Comparison of ENCODE assay signal across 8 cellular contexts in genomic region chr4:14552119-14552518, GRCh38.
"Had no signal": no experiment of that assay in that cellular context is flagged by ENCODE, and none has a peak within 500 bp of the region (broad histone marks: within the 10 kb centered on the region; RNA-seq: fewer than 3 reads in every experiment).

No MANE protein-coding gene starts in this region.

- H3K4me3 ChIP-seq: K562 had no signal

- DNase-seq: IMR-90, KBM-7, KG1 had no signal

- H3K27ac Mint-ChIP-seq: IgD-negative memory B cell had no signal

- H3K27ac ChIP-seq: HL-60, KMS-11 had no signal

- H3K4me2 ChIP-seq: KMS-11 had no signal

- ATAC-seq: HepG2, K562 had no signal

- H3K4me3 Mint-ChIP-seq: IgD-negative memory B cell had no signal

- H3K9ac ChIP-seq: KMS-11 had no signal

- H3K27me3 Mint-ChIP-seq: IgD-negative memory B cell had no signal
